In genomic region chr10:112429147-112429546, GRCh38 we compare ENCODE assay signal across 1 cellular context.
TF ChIP-seq lines count a peak whose summit lies in the region.

No MANE protein-coding gene starts in this region.

TF ChIP-seq in HCT116, 20 proteins besides CTCF, POLR2A, EP300 and RAD21:
- TF ChIP-seq CEBPB (IDR thresholded peaks at IDR 0.05; ENCODE audit: low read depth) (no peak), POLR2AphosphoS5 (IDR thresholded peaks at IDR 0.05; ENCODE audit: low read depth, low read length) (peak; percentile 41; the same call in 1 of the 2 replicates)
